Comparison of ENCODE assay signal across 32 cellular contexts in genomic region chr14:55942101-55942645, GRCh38.
"Had no signal": no experiment of that assay in that cellular context is flagged by ENCODE, and none has a peak within 500 bp of the region (broad histone marks: within the 10 kb centered on the region; RNA-seq: fewer than 3 reads in every experiment).

No MANE protein-coding gene starts in this region.

- ATAC-seq: activated naive CD4-positive, alpha-beta T cell treated with anti-CD3 and anti-CD28 coated beads, Interleukin-2, amount 50 U/mL, for 72 hours; activated T-cell treated with anti-CD3 and anti-CD28 coated beads, Interleukin-2, amount 50 U/mL, for 4 hours; body of pancreas; PC-3 had no signal

- H3K4me2 ChIP-seq: SK-N-SH had no signal

- H3K9me3 ChIP-seq: adrenal gland, body of pancreas, breast epithelium, MG63, Peyer's patch, SJSA1, SK-N-SH had no signal

- H3K4me1 ChIP-seq: adrenal gland, breast epithelium, Peyer's patch, SJSA1 had no signal

- H3K36me3 ChIP-seq: adrenal gland, breast epithelium, MG63, Peyer's patch, SJSA1 had no signal

- H3K4me3 ChIP-seq: adrenal gland, body of pancreas, breast epithelium, MG63, Peyer's patch, SJSA1 had no signal

- DNase-seq: activated B cell treated with CpG ODN at 0.5 μM for 24 hours; activated CD4-positive, alpha-beta memory T cell treated with anti-CD3 and anti-CD28 coated beads for 36 hours; activated CD4-positive, alpha-beta T cell treated with anti-CD3 and anti-CD28 coated beads for 4 hours; activated CD4-positive, alpha-beta T cell treated with anti-CD3 and anti-CD28 coated beads, Interleukin-2, amount 50 U/mL, for 1 hour; activated CD4-positive, CD25-positive, alpha-beta regulatory T cell treated with anti-CD3 and anti-CD28 coated beads, Interleukin-2, amount 50 U/mL, for 72 hours; activated CD8-positive, alpha-beta memory T cell treated with anti-CD3 and anti-CD28 coated beads, Interleukin-2, amount 50 U/mL, for 4 hours; activated gamma-delta T cell treated with Interleukin-2 at 50 U/mL for 16 hours; activated naive CD4-positive, alpha-beta T cell treated with anti-CD3 and anti-CD28 coated beads for 36 hours; activated T-cell treated with anti-CD3 and anti-CD28 coated beads for 4 hours; activated T-cell treated with anti-CD3 and anti-CD28 coated beads, Interleukin-2, amount 50 U/mL, for 4 hours; adrenal gland; MG63; NCI-H1048; NCI-H1105 treated with DMSO at 0.1 percent for 48 hours; NCI-H146; NCI-H187; NCI-H2029 treated with DMSO at 0.1 percent for 48 hours; NCI-H2107; NCI-H2171; NCI-H510A; NCI-H526; NCI-H748 treated with DMSO at 0.1 percent for 48 hours; NK-92 treated with Interleukin-12 subunit alpha and Interleukin-12 subunit beta, amount 100 ng/mL, for 24 hours; PC-3; RPMI8226; SHP77 treated with DMSO at 0.1 percent for 48 hours; SK-N-SH had no signal

- H3K27me3 ChIP-seq: adrenal gland, body of pancreas, breast epithelium, MG63, Peyer's patch, SJSA1 had no signal

- H3K27ac ChIP-seq: adrenal gland, body of pancreas, breast epithelium, SJSA1 had no signal

- H3K9ac ChIP-seq: SK-N-SH had no signal
